8 cellular contexts compared by ENCODE assay signal in genomic region chr2:178193823-178194599, GRCh38. TPM values are rescaled to one million over a fixed set of nuclear protein-coding genes. Genes with fewer than 3 reads are reported as not detected.
DNase-seq lines count a peak whose midpoint lies in the region; ATAC-seq and TF ChIP-seq lines count a peak whose summit lies in the region.

OSBPL6 (plus strand) TSS chr2:178194512; CDS start chr2:178306185, 111,673 bp downstream.

- no peak for TF ChIP-seq EP300 in Ishikawa (IDR thresholded peaks at IDR 0.05; ENCODE audit: borderline replicate concordance)

- H3K4me1 ChIP-seq in RWPE2 (ENCODE audit: insufficient read depth, poor library complexity, severe bottlenecking) (peaks cover 10% of the 10 kb centered on the region), tibial artery (peaks cover 0 to 12% (median 1%) of the 10 kb centered on the region in 4 donors)

- peak within 1 kb of the TSS; percentile 77 for H3K4me3 Mint-ChIP-seq in activated naive CD4-positive, alpha-beta T cell treated with anti-CD3 and anti-CD28 coated beads, Interleukin-2, amount 50 U/mL, for 24 hours
- H3K4me3 Mint-ChIP-seq in glutamatergic neuron (ENCODE audit: unreplicated experiment): peak within 1 kb of the TSS; percentile 90

- H3K4me3 ChIP-seq in RWPE2 (ENCODE audit: severe bottlenecking) (peak within 1 kb of the TSS; percentile 78), tibial artery (peak within 1 kb of the TSS; percentile 87 to 96)

- peak within 1 kb of the TSS; percentile 60 for H3K27ac ChIP-seq in RWPE2 (ENCODE audit: poor library complexity, severe bottlenecking)
- peak within 1 kb of the TSS; percentile 95 to 97 for H3K27ac ChIP-seq in tibial artery

- H3K27me3 ChIP-seq in RWPE2 (ENCODE audit: insufficient read depth, poor library complexity, severe bottlenecking) (no peaks in the 10 kb centered on the region), tibial artery (no peaks in the 10 kb centered on the region)

- ATAC-seq in GM21737 (IDR thresholded peaks at IDR 0.05; ENCODE audit: unreplicated experiment) (peak; percentile 91), RWPE2 (ENCODE audit: low read depth) (peak; percentile 85), omental fat pad (ENCODE audit: low FRiP score) (peak; percentile 98)

- H3K36me3 ChIP-seq in RWPE2 (ENCODE audit: low read depth) (no peaks in the 10 kb centered on the region), tibial artery (no peaks in the 10 kb centered on the region)

- DNase-seq in DMS79 (lab: John Stamatoyannopoulos, UW): peak; percentile 67
- peak; percentile 82 for DNase-seq in RWPE2 (ENCODE audit: low spot score)
- DNase-seq in glutamatergic neuron: peak; percentile 88
- DNase-seq in omental fat pad (ENCODE audit: low spot score): peak; percentile 36
- DNase-seq in tibial artery: peak; percentile 78 to 91

- intact Hi-C loops in tibial artery (cut with DNase I; ENCODE audit: low total_unique reads): loop anchor here (10.0 kb wide), 1 partner anchor 81 kb away; no protein-coding TSS in a partner anchor

- no peaks in the 10 kb centered on the region for H3K9me3 Mint-ChIP-seq in activated naive CD4-positive, alpha-beta T cell treated with anti-CD3 and anti-CD28 coated beads, Interleukin-2, amount 50 U/mL, for 24 hours
- H3K9me3 Mint-ChIP-seq in glutamatergic neuron (ENCODE audit: unreplicated experiment): peaks cover 7% of the 10 kb centered on the region

- H3K36me3 Mint-ChIP-seq in activated naive CD4-positive, alpha-beta T cell treated with anti-CD3 and anti-CD28 coated beads, Interleukin-2, amount 50 U/mL, for 24 hours: no peaks in the 10 kb centered on the region
- no peaks in the 10 kb centered on the region for H3K36me3 Mint-ChIP-seq in glutamatergic neuron (ENCODE audit: unreplicated experiment)

- H3K9me3 ChIP-seq in RWPE2 (ENCODE audit: severe bottlenecking): no peaks in the 10 kb centered on the region
- no peaks in the 10 kb centered on the region for H3K9me3 ChIP-seq in tibial artery

- peaks cover 32% of the 10 kb centered on the region for H3K27me3 Mint-ChIP-seq in activated naive CD4-positive, alpha-beta T cell treated with anti-CD3 and anti-CD28 coated beads, Interleukin-2, amount 50 U/mL, for 24 hours
- H3K27me3 Mint-ChIP-seq in glutamatergic neuron (ENCODE audit: unreplicated experiment): peaks cover 6% of the 10 kb centered on the region

- peak; percentile 31 for TF ChIP-seq CTCF in RWPE2 (IDR thresholded peaks at IDR 0.05; ENCODE audit: poor library complexity, severe bottlenecking)
- peak; percentile 29 for TF ChIP-seq CTCF in glutamatergic neuron (IDR thresholded peaks at IDR 0.05; ENCODE audit: partially characterized antibody, unreplicated experiment)
- no peak for TF ChIP-seq CTCF in omental fat pad (IDR thresholded peaks at IDR 0.05)
- peak; percentile 42 to 44 for TF ChIP-seq CTCF in tibial artery (IDR thresholded peaks at IDR 0.05)

- H3K27ac Mint-ChIP-seq in activated naive CD4-positive, alpha-beta T cell treated with anti-CD3 and anti-CD28 coated beads, Interleukin-2, amount 50 U/mL, for 24 hours: no peak within 1 kb of the TSS
- H3K27ac Mint-ChIP-seq in glutamatergic neuron (ENCODE audit: unreplicated experiment): peak within 1 kb of the TSS; percentile 43

- TF ChIP-seq RAD21 in Ishikawa (IDR thresholded peaks at IDR 0.05; ENCODE audit: low read depth): no peak; the same call in 1 of the 2 replicates

- H3K4me1 Mint-ChIP-seq in activated naive CD4-positive, alpha-beta T cell treated with anti-CD3 and anti-CD28 coated beads, Interleukin-2, amount 50 U/mL, for 24 hours: peaks cover 14% of the 10 kb centered on the region
- H3K4me1 Mint-ChIP-seq in glutamatergic neuron (ENCODE audit: low read depth, unreplicated experiment): peaks cover 4% of the 10 kb centered on the region

TF ChIP-seq in Ishikawa, 13 proteins besides CTCF, POLR2A, EP300 and RAD21:
- TF ChIP-seq MAX (IDR thresholded peaks at IDR 0.05): peak; percentile 26; the same call in 1 of the 2 replicates
- TF ChIP-seq NFIC (IDR thresholded peaks at IDR 0.05): peak; percentile 8; the same call in 1 of the 2 replicates
- no peak for TF ChIP-seq EGR1 (IDR thresholded peaks at IDR 0.05)
TF ChIP-seq in Ishikawa: peak in this region for 2.

RNA-seq across cellular contexts. Expression of gene OSBPL6, which starts in this region (rescaled TPM):
- total RNA-seq in glutamatergic neuron (ENCODE audit: unreplicated experiment) (14.4 TPM), omental fat pad (1 to 10 TPM; 1.1 to 2.0 (median 1.6) TPM)

Comparison
In these comparisons a context has a peak if more than half of its experiments do, and no peak if none do; other contexts are left out.
1. Peak in every context shown above with its lines: DNase-seq, ATAC-seq, H3K4me3 ChIP-seq and H3K27ac ChIP-seq.
2. DNase-seq: peak in every context shown above with its lines; median percentile 88 in glutamatergic neuron; 84 in tibial artery; 82 in RWPE2; 67 in DMS79; 36 in omental fat pad.
3. CTCF ChIP-seq: peak in RWPE2 (single experiment), glutamatergic neuron (single experiment) and tibial artery (2 of 2); none in omental fat pad (0 of 3).